8 cellular contexts compared by ENCODE assay signal in the genomic region with DNA sequence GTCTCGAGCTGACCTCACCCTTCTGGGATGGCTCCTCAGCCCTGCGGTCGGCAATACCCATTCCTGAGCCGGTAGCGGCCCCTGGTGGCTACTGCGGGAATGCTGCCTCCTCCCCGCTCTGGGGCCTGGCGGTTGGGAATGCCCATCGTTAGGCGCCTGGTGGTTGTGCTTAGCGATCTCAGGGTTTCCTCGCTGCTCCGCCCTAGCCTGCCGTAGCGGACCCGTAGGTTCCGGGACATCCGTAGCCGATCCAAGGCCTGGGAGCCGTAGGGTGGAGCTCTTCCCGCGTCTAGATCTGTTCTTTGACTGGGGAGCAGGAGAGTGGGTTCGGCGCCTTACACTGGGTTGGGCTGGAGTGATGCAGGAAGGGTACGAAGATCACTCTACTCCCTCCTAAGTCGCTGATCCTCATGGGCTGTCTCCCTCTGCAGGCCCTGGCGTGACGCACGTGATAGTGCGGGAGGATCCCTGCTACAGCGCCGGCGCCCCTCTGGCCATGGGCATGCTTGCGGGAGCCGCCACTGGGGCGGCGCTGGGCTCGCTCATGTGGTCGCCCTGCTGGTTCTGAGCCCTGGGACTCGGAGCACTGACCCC. TPM values are rescaled to one million over a fixed set of nuclear protein-coding genes. Genes with fewer than 3 reads are reported as not detected.
DNase-seq lines count a peak whose midpoint lies in the region; ATAC-seq and TF ChIP-seq lines count a peak whose summit lies in the region.

No MANE protein-coding gene starts in this region.

- H3K36me3 Mint-ChIP-seq in endothelial cell (ENCODE audit: low read depth, unreplicated experiment) = no peaks in the 10 kb centered on the region

- peak; percentile 90 for TF ChIP-seq CTCF in endothelial cell (IDR thresholded peaks at IDR 0.05; ENCODE audit: unreplicated experiment)

- peaks cover 42% of the 10 kb centered on the region for H3K4me1 Mint-ChIP-seq in endothelial cell (ENCODE audit: unreplicated experiment)

- H3K4me3 Mint-ChIP-seq in endothelial cell (ENCODE audit: unreplicated experiment) = peak overlapping the region; percentile 76

- peak; percentile 57 for DNase-seq in NOMO-1 treated with DMSO at 0.1 percent for 48 hours (lab: John Stamatoyannopoulos, UW; ENCODE audit: unreplicated experiment)
- DNase-seq in activated CD8-positive, alpha-beta memory T cell treated with anti-CD3 and anti-CD28 coated beads, Interleukin-2, amount 50 U/mL, for 24 hours (ENCODE audit: extremely low read depth) = peak; percentile 63
- DNase-seq in endothelial cell (ENCODE audit: low spot score) = peak; percentile 99
- DNase-seq in mesenteric fat pad (ENCODE audit: low spot score) = peak; percentile 97
- DNase-seq in stimulated activated CD8-positive, alpha-beta memory T cell treated with anti-CD3 and anti-CD28 coated beads, Interleukin-15, amount 100 ng/mL, for 1 hour (ENCODE audit: low read depth) = peak; percentile 80
- no peak for DNase-seq in NCI-H1436 (lab: John Stamatoyannopoulos, UW)

- ATAC-seq in GM18498 (IDR thresholded peaks at IDR 0.05; ENCODE audit: unreplicated experiment) (peak; percentile 74), HG03457 (IDR thresholded peaks at IDR 0.05; ENCODE audit: unreplicated experiment) (peak; percentile 64)

- H3K27me3 Mint-ChIP-seq in endothelial cell (ENCODE audit: unreplicated experiment) = peaks cover 11% of the 10 kb centered on the region

- no peak overlapping the region for H3K27ac Mint-ChIP-seq in endothelial cell (ENCODE audit: unreplicated experiment)

- H3K9me3 Mint-ChIP-seq in endothelial cell (ENCODE audit: unreplicated experiment) = no peaks in the 10 kb centered on the region

RNA-seq across cellular contexts. Expression of gene PLEKHB1, which starts 14.8 kb away (rescaled TPM):
- total RNA-seq in endothelial cell (ENCODE audit: unreplicated experiment) (16.9 TPM), mesenteric fat pad (0.58 TPM)

Comparison
In these comparisons a context has a peak if more than half of its experiments do, and no peak if none do; other contexts are left out.
1. RNA of gene PLEKHB1, which starts 14.8 kb away (total RNA-seq): 16.9 TPM in endothelial cell (single experiment); 0.58 TPM in mesenteric fat pad (single experiment); every median in the first group is over 10 times any median in the second.